In genomic region chr5:55037046-55037771, GRCh38 we compare ENCODE assay signal across 10 cellular contexts. TPM values are rescaled to one million over a fixed set of nuclear protein-coding genes. Genes with fewer than 3 reads are reported as not detected.
DNase-seq lines count a peak whose midpoint lies in the region; ATAC-seq and TF ChIP-seq lines count a peak whose summit lies in the region.
"Had no signal": no experiment of that assay in that cellular context is flagged by ENCODE, and none has a peak within 500 bp of the region (broad histone marks: within the 10 kb centered on the region; RNA-seq: fewer than 3 reads in every experiment).

No MANE protein-coding gene starts in this region.

- no peak for DNase-seq in HFF-Myc (ENCODE audit: extremely low read depth, low read depth)
- peak; percentile 75 for DNase-seq in activated CD8-positive, alpha-beta memory T cell treated with anti-CD3 and anti-CD28 coated beads for 24 hours
- DNase-seq in hepatic stellate cell (ENCODE audit: low spot score) = peak; percentile 26
- DNase-seq in stimulated activated CD8-positive, alpha-beta memory T cell treated with anti-CD3 and anti-CD28 coated beads, Interleukin-4, amount 100 ng/mL, for 48 hours = peak; percentile 72
- no peak for DNase-seq in right cardiac atrium
- no peak for DNase-seq in tibial artery
- no peak for DNase-seq in RWPE1 (ENCODE audit: low spot score)
- DNase-seq: body of pancreas had no signal

- TF ChIP-seq CTCF in HFF-Myc (IDR thresholded peaks at IDR 0.05; ENCODE audit: low read depth, low read length, missing control alignments) = peak; percentile 8
- TF ChIP-seq CTCF in tibial artery (IDR thresholded peaks at IDR 0.05) = no peak
- TF ChIP-seq CTCF in RWPE1 (conservative IDR thresholded peaks at IDR 0.05; ENCODE audit: low read depth) = no peak

- WGBS in right cardiac atrium = 57% methylated on average over 7 of the region's 7 CpGs

- CTCF ChIA-PET in RWPE1 (lab: Yijun Ruan, JAX) = interaction anchor here (1.1 kb wide), 1 partner anchor 62 kb away, joined by 3 read pairs; no protein-coding TSS in a partner anchor

- no peaks in the 10 kb centered on the region for H3K36me3 ChIP-seq in tibial artery

- H3K27me3 ChIP-seq in right cardiac atrium (ENCODE audit: control insufficient read depth, insufficient read depth) (no peaks in the 10 kb centered on the region), tibial artery (no peaks in the 10 kb centered on the region)
- H3K27me3 ChIP-seq: body of pancreas had no signal

- no peaks in the 10 kb centered on the region for H3K9me3 ChIP-seq in right cardiac atrium (ENCODE audit: control insufficient read depth, low read length)
- no peaks in the 10 kb centered on the region for H3K9me3 ChIP-seq in tibial artery
- H3K9me3 ChIP-seq: body of pancreas had no signal

- intact Hi-C loops in right cardiac atrium (cut with DNase I) (no loop called here), tibial artery (cut with DNase I; ENCODE audit: low total_unique reads) (no loop called here)

- no peak overlapping the region for H3K4me3 ChIP-seq in HFF-Myc (replicated peaks; ENCODE audit: low read depth, low read length)
- no peak overlapping the region for H3K4me3 ChIP-seq in right cardiac atrium (ENCODE audit: low read length)
- H3K4me3 ChIP-seq in tibial artery = no peak overlapping the region
- H3K4me3 ChIP-seq: body of pancreas had no signal

- POLR2A ChIA-PET in RWPE1 (lab: Yijun Ruan, JAX; ENCODE audit: low non-redundant PET) = no interaction called here

- ATAC-seq in right cardiac atrium (no peak), HG02884 (IDR thresholded peaks at IDR 0.05; ENCODE audit: unreplicated experiment) (no peak)
- ATAC-seq: body of pancreas had no signal

- H3K27ac ChIP-seq in right cardiac atrium (ENCODE audit: low read length) (no peak overlapping the region), tibial artery (no peak overlapping the region), RWPE1 (no peak overlapping the region)
- H3K27ac ChIP-seq: body of pancreas had no signal

- H3K4me1 ChIP-seq in right cardiac atrium (ENCODE audit: control insufficient read depth, insufficient read depth, low read length) (no peaks in the 10 kb centered on the region), tibial artery (no peaks in the 10 kb centered on the region)
- H3K4me1 ChIP-seq: body of pancreas had no signal

RNA-seq across cellular contexts. Expression of gene GZMK, which starts 13.2 kb away (rescaled TPM):
- total RNA-seq in right cardiac atrium = under 1 TPM; 0.31 to 0.83 (median 0.56) TPM
- 0.41 TPM for polyA plus RNA-seq in right cardiac atrium
- total RNA-seq: renal cortical epithelial cell had no signal

RNA-seq across cellular contexts. Expression of gene ESM1, which starts 51.8 kb away (rescaled TPM):
- under 1 TPM in 2 of 4 donors, not detected in 2; 0.20 to 0.65 TPM for total RNA-seq in right cardiac atrium
- 0.43 TPM for polyA plus RNA-seq in right cardiac atrium

Comparison
In these comparisons a context has a peak if more than half of its experiments do, and no peak if none do; other contexts are left out.
1. DNase-seq: peak in activated CD8-positive, alpha-beta memory T cell treated with anti-CD3 and anti-CD28 coated beads for 24 hours (single experiment), hepatic stellate cell (single experiment) and stimulated activated CD8-positive, alpha-beta memory T cell treated with anti-CD3 and anti-CD28 coated beads, Interleukin-4, amount 100 ng/mL, for 48 hours (single experiment); none in HFF-Myc (single experiment), right cardiac atrium (0 of 3), tibial artery (0 of 2) and RWPE1 (single experiment).